ENCODE assay signal across 8 cellular contexts in genomic region chr4:15653864-15654391, GRCh38. TPM values are rescaled to one million over a fixed set of nuclear protein-coding genes. Genes with fewer than 3 reads are reported as not detected.
A peak's percentile ranks its signal among the peaks of the same experiment; 100 is the strongest.
DNase-seq lines count a peak whose midpoint lies in the region; ATAC-seq, FAIRE-seq and TF ChIP-seq lines count a peak whose summit lies in the region.

No MANE protein-coding gene starts in this region.

- TF ChIP-seq POLR2A in HCT116 (IDR thresholded peaks at IDR 0.05; ENCODE audit: borderline replicate concordance, extremely low read depth, insufficient read depth, insufficient read length) (no peak), stomach (IDR thresholded peaks at IDR 0.05) (no peak)

- H3K4me3 ChIP-seq in HCT116 (replicated peaks in 1 of 2; ENCODE audit: low read depth in 1 of 2, low read length in 2 of 2) (peak overlapping the region; percentile 76 to 79), bronchial epithelial cell (ENCODE audit: low read depth, low read length) (peak overlapping the region; percentile 69), stomach (peak overlapping the region; percentile 65 to 84 (median 76))

- peaks cover 50% of the 10 kb centered on the region for H3K79me2 ChIP-seq in HCT116 (ENCODE audit: insufficient read depth, low read length)

- no peak overlapping the region for H2AFZ ChIP-seq in HCT116 (ENCODE audit: low read depth, low read length, poor library complexity, severe bottlenecking)

- ATAC-seq in HCT116, result peak; percentile 15; the same call in 1 of the 2 replicates
- ATAC-seq in HG02642 (IDR thresholded peaks at IDR 0.05; ENCODE audit: poor library complexity, unreplicated experiment), result no peak

- peak overlapping the region; percentile 84 for H3K4me2 ChIP-seq in HCT116 (ENCODE audit: low read length)

- TF ChIP-seq EP300 in stomach (IDR thresholded peaks at IDR 0.05), result no peak

- 1 to 4% (median 2%) methylated on average over 4 of the region's 4 CpGs for WGBS in stomach, 5 donors

- no peaks in the 10 kb centered on the region for H3K9me2 ChIP-seq in HCT116 (ENCODE audit: insufficient read depth)

- DNase-seq in DMS53 (lab: John Stamatoyannopoulos, UW) (peak; percentile 29), DMS53 treated with DMSO at 0.1 percent for 48 hours (lab: John Stamatoyannopoulos, UW; ENCODE audit: unreplicated experiment) (no peak), HCT116 (ENCODE audit: low read depth, low spot score) (no peak), NOMO-1 treated with DMSO at 0.1 percent for 48 hours (lab: John Stamatoyannopoulos, UW; ENCODE audit: unreplicated experiment) (peak; percentile 82), bronchial epithelial cell (ENCODE audit: low read depth) (no peak), kidney tubule cell (ENCODE audit: low spot score) (peak; percentile 51), stomach (no peak)

- TF ChIP-seq RAD21 in HCT116 (IDR thresholded peaks at IDR 0.05; ENCODE audit: low read depth), result no peak

- intact Hi-C loops in HCT116 (cut with micrococcal nuclease), result no loop called here
- intact Hi-C loops in stomach (cut with DNase I; ENCODE audit: low total_unique reads), result no loop called here

- peak overlapping the region; percentile 77 for H3K9ac ChIP-seq in HCT116 (ENCODE audit: low read length)

- H3K9me3 ChIP-seq in HCT116 (ENCODE audit: control insufficient read depth in 1 of 2, insufficient read depth in 1 of 2, low read depth in 1 of 2, low read length in 2 of 2), result no peaks in the 10 kb centered on the region
- no peaks in the 10 kb centered on the region for H3K9me3 ChIP-seq in stomach

- TF ChIP-seq CTCF in HCT116 (IDR thresholded peaks at IDR 0.05 in 2 of 3, conservative IDR thresholded peaks at IDR 0.05 in 1 of 3; ENCODE audit: borderline replicate concordance in 1 of 3, insufficient read depth in 1 of 3, low read depth in 2 of 3, low read length in 2 of 3) (no peak), bronchial epithelial cell (IDR thresholded peaks at IDR 0.05; ENCODE audit: insufficient read depth, low read length, severe bottlenecking) (no peak), stomach (IDR thresholded peaks at IDR 0.05) (no peak)

- RAD21 ChIA-PET in HCT116 (lab: Charles Lee; ENCODE audit: low non-redundant PET in 1 of 2, low total read pairs in 2 of 2, uncharacterized antibody in 2 of 2, unreplicated experiment in 2 of 2), result interaction anchor here in 1 of 2 experiments (0.7 kb wide), 1 partner anchor 9 kb away, joined by 3 read pairs; no protein-coding TSS in a partner anchor

- CTCF ChIA-PET in HCT116 (lab: Charles Lee), result interaction anchor here (0.8 kb wide), 1 partner anchor 9 kb away, joined by 3 read pairs; no protein-coding TSS in a partner anchor

- H3K36me3 ChIP-seq in HCT116 (ENCODE audit: control insufficient read depth in 1 of 2, insufficient read depth in 2 of 2, low read length in 2 of 2) (no peaks in the 10 kb centered on the region), bronchial epithelial cell (ENCODE audit: control insufficient read depth, insufficient read depth, low read length) (no peaks in the 10 kb centered on the region), stomach (no peaks in the 10 kb centered on the region)

- H3K27ac ChIP-seq in HCT116 (ENCODE audit: low read depth, low read length) (peak overlapping the region; percentile 79; the same call in 1 of the 2 replicates), stomach (peak overlapping the region; percentile 94 to 100 (median 98))

- peaks cover 8 to 26% of the 10 kb centered on the region in 2 experiments for H3K4me1 ChIP-seq in HCT116 (ENCODE audit: control insufficient read depth in 1 of 2, insufficient read depth in 2 of 2, low read length in 2 of 2)
- peaks cover 39 to 76% (median 47%) of the 10 kb centered on the region in 4 donors for H3K4me1 ChIP-seq in stomach

- TSS peak; percentile 56 for BruUV-seq in HCT116 (replicated peaks; lab: Mats Ljungman, UMichigan)

- no peak for FAIRE-seq in bronchial epithelial cell (lab: Jason Lieb, UNC)

- POLR2A ChIA-PET in HCT116 (lab: Charles Lee), result interaction anchor here (1.2 kb wide), 1 partner anchor 16 kb away, joined by 4 read pairs; no protein-coding TSS in a partner anchor

- H4K20me1 ChIP-seq in HCT116 (ENCODE audit: insufficient read depth), result no peaks in the 10 kb centered on the region

- no peaks in the 10 kb centered on the region for H3K27me3 ChIP-seq in HCT116 (ENCODE audit: insufficient read depth, low read length)
- H3K27me3 ChIP-seq in bronchial epithelial cell (ENCODE audit: control insufficient read depth, insufficient read depth, low read length), result no peaks in the 10 kb centered on the region
- no peaks in the 10 kb centered on the region for H3K27me3 ChIP-seq in stomach

TF ChIP-seq in HCT116, 20 proteins besides CTCF, POLR2A, EP300 and RAD21 (continues in another document):
- TF ChIP-seq SIN3A (IDR thresholded peaks at IDR 0.05; ENCODE audit: low read depth), result no peak
- no peak for TF ChIP-seq FOSL1 (IDR thresholded peaks at IDR 0.05; ENCODE audit: low read depth)
- no peak for TF ChIP-seq ELF1 (IDR thresholded peaks at IDR 0.05; ENCODE audit: borderline replicate concordance, low read depth)
- TF ChIP-seq SRF (IDR thresholded peaks at IDR 0.05; ENCODE audit: low read depth), result no peak
- TF ChIP-seq CBX3 (IDR thresholded peaks at IDR 0.05; ENCODE audit: low read depth), result no peak
- TF ChIP-seq REST (IDR thresholded peaks at IDR 0.05; ENCODE audit: low read depth), result no peak
- no peak for TF ChIP-seq JUND (IDR thresholded peaks at IDR 0.05)
- TF ChIP-seq EZH2phosphoT487 (IDR thresholded peaks at IDR 0.05; ENCODE audit: borderline replicate concordance), result no peak
- TF ChIP-seq ATF3 (IDR thresholded peaks at IDR 0.05), result no peak
- no peak for TF ChIP-seq SP1 (IDR thresholded peaks at IDR 0.05; ENCODE audit: low read depth)
- no peak for TF ChIP-seq ZFX (IDR thresholded peaks at IDR 0.05)
- TF ChIP-seq EZH2 (IDR thresholded peaks at IDR 0.05), result no peak
- no peak for TF ChIP-seq EGR1 (IDR thresholded peaks at IDR 0.05; ENCODE audit: low read depth)
- no peak for TF ChIP-seq CEBPB (IDR thresholded peaks at IDR 0.05; ENCODE audit: low read depth)
- no peak for TF ChIP-seq TCF7L2 (IDR thresholded peaks at IDR 0.05; ENCODE audit: borderline replicate concordance, extremely low read depth, insufficient read depth, insufficient read length)
- no peak for TF ChIP-seq POLR2AphosphoS5 (IDR thresholded peaks at IDR 0.05; ENCODE audit: low read depth, low read length)
- no peak; the same call in 1 of the 2 replicates for TF ChIP-seq MAX (IDR thresholded peaks at IDR 0.05)
- TF ChIP-seq ZNF274 (IDR thresholded peaks at IDR 0.05; ENCODE audit: low read depth, low read length), result no peak
- no peak for TF ChIP-seq YY1 (IDR thresholded peaks at IDR 0.05; ENCODE audit: extremely low read depth, insufficient replicate concordance, low read depth, low read length)

RNA-seq across cellular contexts. Expression of gene FBXL5, which starts 1.2 kb away (rescaled TPM):
- total RNA-seq in HCT116 (2021; ENCODE audit: unreplicated experiment), result 20.6 TPM
- polyA plus RNA-seq in HCT116 (2012), result 10.6 and 12.9 TPM in 2 replicates
- 102 and 109 TPM in 2 replicates for total RNA-seq in bronchial epithelial cell
- total RNA-seq in stomach, result 100 to 1,000 TPM in 3 of 5 donors, 10 to 100 TPM in 2; 15.6 to 196 (median 108) TPM
- 10 to 100 TPM; 36.4 to 75.5 (median 44.3) TPM for polyA plus RNA-seq in stomach

RNA-seq across cellular contexts. Expression of gene FAM200B, which starts 27.7 kb away (rescaled TPM):
- total RNA-seq in HCT116 (2021; ENCODE audit: unreplicated experiment), result 26.1 TPM
- polyA plus RNA-seq in HCT116 (2012), result 13.9 and 20.4 TPM in 2 replicates
- total RNA-seq in bronchial epithelial cell, result 12.1 and 18.9 TPM in 2 replicates
- 10 to 100 TPM; 18.7 to 49.6 (median 25.2) TPM for total RNA-seq in stomach
- 10 to 100 TPM; 55.5 to 86.1 (median 55.7) TPM for polyA plus RNA-seq in stomach

RNA-seq across cellular contexts. Expression of gene BST1, which starts 48.9 kb away (rescaled TPM):
- 0.44 TPM for total RNA-seq in HCT116 (2021; ENCODE audit: unreplicated experiment)
- polyA plus RNA-seq in HCT116 (2012), result 0.10 and 0.21 TPM in 2 replicates
- 0.64 and 0.79 TPM in 2 replicates for total RNA-seq in bronchial epithelial cell
- 1 to 10 TPM in 2 of 5 donors, not detected in 3; 3.3 to 8.4 TPM for total RNA-seq in stomach
- polyA plus RNA-seq in stomach, result 1 to 10 TPM; 2.1 to 2.8 (median 2.7) TPM

Comparison
In these comparisons a context has a peak if more than half of its experiments do, and no peak if none do; other contexts are left out.
1. DNase-seq: peak in DMS53 (single experiment), NOMO-1 treated with DMSO at 0.1 percent for 48 hours (single experiment) and kidney tubule cell (single experiment); none in DMS53 treated with DMSO at 0.1 percent for 48 hours (single experiment), HCT116 (single experiment), bronchial epithelial cell (single experiment) and stomach (single experiment).
2. Peak in every context shown above with its lines, with median percentiles within 50 percentile points of each other: H3K4me3 ChIP-seq.